9 cellular contexts compared by ENCODE assay signal in genomic region chr19:48398329-48399235, GRCh38. TPM values are rescaled to one million over a fixed set of nuclear protein-coding genes. Genes with fewer than 3 reads are reported as not detected.
A peak's percentile ranks its signal among the peaks of the same experiment; 100 is the strongest.
DNase-seq lines count a peak whose midpoint lies in the region; ATAC-seq, FAIRE-seq and TF ChIP-seq lines count a peak whose summit lies in the region.
"Had no signal": no experiment of that assay in that cellular context is flagged by ENCODE, and none has a peak within 500 bp of the region (broad histone marks: within the 10 kb centered on the region; RNA-seq: fewer than 3 reads in every experiment).

No MANE protein-coding gene starts in this region.

- TF ChIP-seq EP300 in suprapubic skin (IDR thresholded peaks at IDR 0.05), result no peak

- TF ChIP-seq CTCF in OCI-LY1 (IDR thresholded peaks at IDR 0.05; ENCODE audit: low read length), result no peak
- no peak for TF ChIP-seq CTCF in fibroblast of lung (conservative IDR thresholded peaks at IDR 0.05 in 1 of 2, IDR thresholded peaks at IDR 0.05 in 1 of 2; ENCODE audit: low read depth in 1 of 2, low read length in 2 of 2)
- no peak for TF ChIP-seq CTCF in neural progenitor cell (IDR thresholded peaks at IDR 0.05)
- no peak for TF ChIP-seq CTCF in suprapubic skin (IDR thresholded peaks at IDR 0.05)

- ATAC-seq in HG03342 (IDR thresholded peaks at IDR 0.05; ENCODE audit: unreplicated experiment), result peak; percentile 58
- ATAC-seq in GM18858 (IDR thresholded peaks at IDR 0.05; ENCODE audit: unreplicated experiment), result no peak

- H3K9me3 Mint-ChIP-seq in activated T-cell treated with anti-CD3 and anti-CD28 coated beads, Interleukin-2, amount 50 U/mL, for 24 hours, result peaks cover 6% of the 10 kb centered on the region
- peaks cover 2% of the 10 kb centered on the region for H3K9me3 Mint-ChIP-seq in neural progenitor cell

- peak overlapping the region; percentile 76 for H3K4me3 Mint-ChIP-seq in activated T-cell treated with anti-CD3 and anti-CD28 coated beads, Interleukin-2, amount 50 U/mL, for 24 hours
- H3K4me3 Mint-ChIP-seq in neural progenitor cell, result peak overlapping the region; percentile 84

- peaks cover 39% of the 10 kb centered on the region for H3K4me1 Mint-ChIP-seq in activated T-cell treated with anti-CD3 and anti-CD28 coated beads, Interleukin-2, amount 50 U/mL, for 24 hours (ENCODE audit: low read depth)
- peaks cover 53% of the 10 kb centered on the region for H3K4me1 Mint-ChIP-seq in neural progenitor cell

- 17% methylated on average over 30 of the region's 109 CpGs for WGBS in suprapubic skin

- no peaks in the 10 kb centered on the region for H3K36me3 Mint-ChIP-seq in activated T-cell treated with anti-CD3 and anti-CD28 coated beads, Interleukin-2, amount 50 U/mL, for 24 hours (ENCODE audit: low read depth)
- peaks cover 2% of the 10 kb centered on the region for H3K36me3 Mint-ChIP-seq in neural progenitor cell

- peak overlapping the region; percentile 62 for H3K4me3 ChIP-seq in OCI-LY1 (ENCODE audit: low read depth, low read length, poor library complexity, severe bottlenecking)
- H3K4me3 ChIP-seq in fibroblast of lung (replicated peaks in 1 of 4; ENCODE audit: control extremely low read depth in 1 of 4, insufficient read depth in 1 of 4, low read depth in 3 of 4, low read length in 4 of 4), result peak overlapping the region in 2 of 4 experiments; percentile 42 to 44
- peak overlapping the region; percentile 57 for H3K4me3 ChIP-seq in neural progenitor cell
- peak overlapping the region; percentile 55 for H3K4me3 ChIP-seq in suprapubic skin

- H3K9me3 ChIP-seq in OCI-LY1 (ENCODE audit: low read length) (no peaks in the 10 kb centered on the region), fibroblast of lung (ENCODE audit: control insufficient read depth, insufficient read depth, low read depth, low read length) (no peaks in the 10 kb centered on the region), neural progenitor cell (ENCODE audit: low read depth) (no peaks in the 10 kb centered on the region), suprapubic skin (no peaks in the 10 kb centered on the region)

- H3K79me2 ChIP-seq in OCI-LY1 (ENCODE audit: insufficient read depth, low read length) (no peaks in the 10 kb centered on the region), fibroblast of lung (ENCODE audit: control insufficient read depth, insufficient read depth, low read length) (no peaks in the 10 kb centered on the region), neural progenitor cell (ENCODE audit: low read depth) (no peaks in the 10 kb centered on the region)

- peak overlapping the region; percentile 53 for H3K27ac Mint-ChIP-seq in activated T-cell treated with anti-CD3 and anti-CD28 coated beads, Interleukin-2, amount 50 U/mL, for 24 hours
- H3K27ac Mint-ChIP-seq in neural progenitor cell, result no peak overlapping the region

- no peak overlapping the region for H2AFZ ChIP-seq in OCI-LY1 (ENCODE audit: low read length)
- H2AFZ ChIP-seq in fibroblast of lung (ENCODE audit: low read length), result peak overlapping the region; percentile 48
- H2AFZ ChIP-seq in neural progenitor cell (replicated peaks), result no peak overlapping the region

- peak; percentile 99 for FAIRE-seq in GM12891 (lab: Jason Lieb, UNC)

- peak; percentile 85 for DNase-seq in GM12891 (ENCODE audit: insufficient read length, low spot score)
- DNase-seq in activated T-cell treated with anti-CD3 and anti-CD28 coated beads, Interleukin-2, amount 50 U/mL, for 24 hours, result peak; percentile 93
- peak; percentile 79 to 85 for DNase-seq in fibroblast of lung (ENCODE audit: low read depth in 2 of 2)
- DNase-seq in neural progenitor cell (ENCODE audit: low spot score), result peak; percentile 96
- DNase-seq in suprapubic skin (ENCODE audit: low spot score in 2 of 2), result peak; percentile 87 to 89

- TF ChIP-seq POLR2A in GM12891 (IDR thresholded peaks at IDR 0.05; ENCODE audit: low read depth, low read length) (no peak), suprapubic skin (IDR thresholded peaks at IDR 0.05) (no peak)

- H3K4me1 ChIP-seq in OCI-LY1 (ENCODE audit: insufficient read depth, low read length, severe bottlenecking), result peaks cover 21% of the 10 kb centered on the region
- no peaks in the 10 kb centered on the region for H3K4me1 ChIP-seq in fibroblast of lung (ENCODE audit: control insufficient read depth, extremely low read depth, insufficient read depth, low read length)
- peaks cover 25% of the 10 kb centered on the region for H3K4me1 ChIP-seq in neural progenitor cell
- peaks cover 55% of the 10 kb centered on the region for H3K4me1 ChIP-seq in suprapubic skin

- H3K9ac ChIP-seq in OCI-LY1 (ENCODE audit: low read length) (peak overlapping the region; percentile 70), fibroblast of lung (ENCODE audit: insufficient read depth, low read length) (peak overlapping the region; percentile 16), neural progenitor cell (no peak overlapping the region)

- H3K4me2 ChIP-seq in OCI-LY1 (ENCODE audit: low read length) (peak overlapping the region; percentile 95), fibroblast of lung (ENCODE audit: extremely low read depth, insufficient read depth, low read length) (peak overlapping the region; percentile 73), neural progenitor cell (peak overlapping the region; percentile 87)

- no peaks in the 10 kb centered on the region for H3K36me3 ChIP-seq in OCI-LY1 (ENCODE audit: insufficient read depth, low read length)
- H3K36me3 ChIP-seq in fibroblast of lung (ENCODE audit: control insufficient read depth, insufficient read depth, low read length), result no peaks in the 10 kb centered on the region
- H3K36me3 ChIP-seq in neural progenitor cell, result no peaks in the 10 kb centered on the region
- H3K36me3 ChIP-seq in suprapubic skin, result no peaks in the 10 kb centered on the region

- H3F3A ChIP-seq in OCI-LY1 (ENCODE audit: insufficient read depth, low read length), result 0 out of 2 replicates have a peak, but pooled peaks cover 4% of the 10 kb centered on the region
- H3F3A ChIP-seq in neural progenitor cell (ENCODE audit: low read depth), result peaks cover 23% of the 10 kb centered on the region

- H3K9me2 ChIP-seq in OCI-LY1 (ENCODE audit: low read depth, low read length), result no peaks in the 10 kb centered on the region

- peaks cover 8% of the 10 kb centered on the region; the same call in 1 of the 2 replicates for H3K27me3 ChIP-seq in OCI-LY1 (ENCODE audit: insufficient read depth, low read length)
- H3K27me3 ChIP-seq in fibroblast of lung (ENCODE audit: control insufficient read depth, insufficient read depth, low read length), result peaks cover 32% of the 10 kb centered on the region
- peaks cover 53% of the 10 kb centered on the region for H3K27me3 ChIP-seq in neural progenitor cell
- H3K27me3 ChIP-seq in suprapubic skin, result peaks cover 41% of the 10 kb centered on the region

- H4K20me1 ChIP-seq in OCI-LY1 (ENCODE audit: insufficient read depth, low read length), result no peaks in the 10 kb centered on the region
- no peaks in the 10 kb centered on the region for H4K20me1 ChIP-seq in fibroblast of lung (ENCODE audit: control insufficient read depth, extremely low read depth, insufficient read depth, low read length)
- no peaks in the 10 kb centered on the region for H4K20me1 ChIP-seq in neural progenitor cell (ENCODE audit: low read depth)

- H3K27ac ChIP-seq in OCI-LY1 (ENCODE audit: low read depth, low read length, poor library complexity, severe bottlenecking) (peak overlapping the region; percentile 54), fibroblast of lung (ENCODE audit: insufficient read depth, low read length) (no peak overlapping the region), neural progenitor cell (no peak overlapping the region), suprapubic skin (peak overlapping the region; percentile 50)

- peaks cover 40% of the 10 kb centered on the region for H3K27me3 Mint-ChIP-seq in activated T-cell treated with anti-CD3 and anti-CD28 coated beads, Interleukin-2, amount 50 U/mL, for 24 hours
- H3K27me3 Mint-ChIP-seq in neural progenitor cell (ENCODE audit: insufficient read depth, low read depth), result peaks cover 43% of the 10 kb centered on the region

TF ChIP-seq in GM12891, 5 proteins besides CTCF, POLR2A, EP300 and RAD21:
- TF ChIP-seq POLR2AphosphoS5 (IDR thresholded peaks at IDR 0.05; ENCODE audit: low read depth, low read length), result peak; percentile 35; the same call in 1 of the 2 replicates
- TF ChIP-seq POU2F2 (IDR thresholded peaks at IDR 0.05; ENCODE audit: low read depth, low read length), result no peak
- TF ChIP-seq PAX5 (IDR thresholded peaks at IDR 0.05; ENCODE audit: insufficient read depth, low read length, severe bottlenecking), result no peak
- 0 out of 2 replicates have a peak, but pooled peaks have one; percentile 19 for TF ChIP-seq TAF1 (IDR thresholded peaks at IDR 0.05; ENCODE audit: low read depth, low read length)

RNA-seq across cellular contexts. Expression of gene GRIN2D, which starts 5.1 kb away (rescaled TPM):
- polyA plus RNA-seq in GM12891 (2012; ENCODE audit: low read depth, missing spikeins), result 0.40 TPM
- under 0.01 TPM in 2 replicates for total RNA-seq in fibroblast of lung
- 0.08 and 0.09 TPM in 2 replicates for polyA plus RNA-seq in fibroblast of lung
- 0.54 and 0.63 TPM in 2 replicates for polyA plus RNA-seq in fibroblast of lung (2012)
- 0.98 and 1.4 TPM in 2 replicates for polyA minus RNA-seq in fibroblast of lung (ENCODE audit: low replicate concordance)
- total RNA-seq in neural progenitor cell (ENCODE audit: low replicate concordance), result 0.28 and 0.45 TPM in 2 replicates
- 1 to 10 TPM in 2 of 4 donors, under 1 TPM in 2; 0.38 to 1.4 (median 0.94) TPM for total RNA-seq in suprapubic skin

RNA-seq across cellular contexts. Expression of gene KDELR1, which starts 7.2 kb away (rescaled TPM):
- polyA plus RNA-seq in GM12891 (2012; ENCODE audit: low read depth, missing spikeins), result 42.8 TPM
- total RNA-seq in fibroblast of lung, result 42.4 and 59.0 TPM in 2 replicates
- 145 TPM in 2 replicates for polyA plus RNA-seq in fibroblast of lung
- 220 and 240 TPM in 2 replicates for polyA plus RNA-seq in fibroblast of lung (2012)
- 405 and 524 TPM in 2 replicates for polyA minus RNA-seq in fibroblast of lung (ENCODE audit: low replicate concordance)
- total RNA-seq in neural progenitor cell (ENCODE audit: low replicate concordance), result 106 and 161 TPM in 2 replicates
- total RNA-seq in suprapubic skin, result 10 to 100 TPM; 77.3 to 94.1 (median 87.7) TPM

RNA-seq across cellular contexts. Expression of gene SYNGR4, which starts 34.4 kb away (rescaled TPM):
- polyA plus RNA-seq in GM12891 (2012; ENCODE audit: low read depth, missing spikeins), result 0.18 TPM
- total RNA-seq in fibroblast of lung, result not detected in 2 replicates
- not detected in 2 replicates for polyA plus RNA-seq in fibroblast of lung
- not detected in 2 replicates for polyA plus RNA-seq in fibroblast of lung (2012)
- polyA minus RNA-seq in fibroblast of lung (ENCODE audit: low replicate concordance), result not detected in 2 replicates
- total RNA-seq in neural progenitor cell (ENCODE audit: low replicate concordance), result not detected in 2 replicates
- not detected for total RNA-seq in suprapubic skin
- total RNA-seq: myocyte had no signal

RNA-seq across cellular contexts. Expression of gene TMEM143, which starts 34.8 kb away (rescaled TPM):
- 11.0 TPM for polyA plus RNA-seq in GM12891 (2012; ENCODE audit: low read depth, missing spikeins)
- total RNA-seq in fibroblast of lung (2.8 and 8.3 TPM in 2 replicates), neural progenitor cell (ENCODE audit: low replicate concordance) (3.1 and 9.4 TPM in 2 replicates), suprapubic skin (10 to 100 TPM in 2 of 4 donors, 1 to 10 TPM in 2; 7.8 to 14.7 (median 9.3) TPM)
- 3.9 and 4.0 TPM in 2 replicates for polyA plus RNA-seq in fibroblast of lung
- polyA plus RNA-seq in fibroblast of lung (2012), result 3.7 and 5.2 TPM in 2 replicates
- polyA minus RNA-seq in fibroblast of lung (ENCODE audit: low replicate concordance), result 5.4 and 12.3 TPM in 2 replicates

RNA-seq across cellular contexts. Expression of gene GRWD1, which starts 47.2 kb away (rescaled TPM):
- polyA plus RNA-seq in GM12891 (2012; ENCODE audit: low read depth, missing spikeins), result 20.6 TPM
- total RNA-seq in fibroblast of lung (9.1 and 12.1 TPM in 2 replicates), neural progenitor cell (ENCODE audit: low replicate concordance) (10.6 and 31.5 TPM in 2 replicates), suprapubic skin (10 to 100 TPM; 24.5 to 53.4 (median 40.1) TPM)
- polyA plus RNA-seq in fibroblast of lung, result 14.7 and 21.9 TPM in 2 replicates
- polyA plus RNA-seq in fibroblast of lung (2012), result 17.6 and 32.0 TPM in 2 replicates
- 12.0 and 19.1 TPM in 2 replicates for polyA minus RNA-seq in fibroblast of lung (ENCODE audit: low replicate concordance)

Comparison
In these comparisons a context has a peak if more than half of its experiments do, and no peak if none do; other contexts are left out.
1. H3K27ac ChIP-seq: peak in OCI-LY1 (single experiment) and suprapubic skin (single experiment); none in fibroblast of lung (single experiment) and neural progenitor cell (single experiment).
2. Peak in every context shown above with its lines, with median percentiles within 50 percentile points of each other: DNase-seq and H3K4me2 ChIP-seq.